In the genomic region with DNA sequence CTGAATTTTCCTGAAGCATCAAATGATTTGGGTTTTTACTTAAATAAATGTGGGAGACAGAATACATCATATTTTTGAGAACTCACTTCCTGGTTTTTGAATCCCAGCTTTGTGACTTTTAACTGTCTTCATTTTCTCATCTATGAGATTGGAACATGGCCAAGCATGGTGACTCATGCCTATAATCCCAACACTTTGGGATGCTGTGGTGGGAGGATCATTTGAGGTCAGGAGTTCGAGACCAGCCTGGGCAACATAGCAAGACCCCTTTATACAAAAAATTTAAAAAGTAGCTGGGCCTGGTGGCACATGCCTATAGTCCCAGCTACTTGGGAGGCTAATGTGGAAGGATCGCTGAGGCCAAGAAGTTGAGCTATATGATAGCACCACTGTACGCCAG, we compare ENCODE assay signal across 1 cellular context.
A peak's percentile ranks its signal among the peaks of the same experiment; 100 is the strongest.
TF ChIP-seq lines count a peak whose summit lies in the region.

No MANE protein-coding gene starts in this region.

TF ChIP-seq in K562, 482 proteins besides CTCF, POLR2A, EP300 and RAD21 (continued from another document and continues in another):
- TF ChIP-seq ZBTB40 (IDR thresholded peaks at IDR 0.05) (no peak), ZBTB40 (CRISPR knock-in tag; IDR thresholded peaks at IDR 0.05) (no peak), MTA1 (IDR thresholded peaks at IDR 0.05; ENCODE audit: borderline replicate concordance) (no peak), ZNF3 (CRISPR knock-in tag; IDR thresholded peaks at IDR 0.05) (no peak), ZNF668 (CRISPR knock-in tag; IDR thresholded peaks at IDR 0.05) (no peak), ZNF165 (CRISPR knock-in tag; IDR thresholded peaks at IDR 0.05; ENCODE audit: borderline replicate concordance) (no peak), GATAD2B (IDR thresholded peaks at IDR 0.05; ENCODE audit: borderline replicate concordance) (no peak), ZNF282 (CRISPR knock-in tag; IDR thresholded peaks at IDR 0.05) (no peak), GTF2E2 (tag; IDR thresholded peaks at IDR 0.05) (no peak), DPF2 (IDR thresholded peaks at IDR 0.05) (peak; percentile 51; the same call in 1 of the 2 replicates), ZNF76 (CRISPR knock-in tag; IDR thresholded peaks at IDR 0.05; ENCODE audit: borderline replicate concordance) (no peak), ZNF239 (CRISPR knock-in tag; IDR thresholded peaks at IDR 0.05) (no peak), GTF2F1 (IDR thresholded peaks at IDR 0.05; ENCODE audit: low read depth, low read length) (no peak), RBM22 (IDR thresholded peaks at IDR 0.05; ENCODE audit: low read depth, low read length, poor library complexity, severe bottlenecking) (no peak), ZNF134 (CRISPR knock-in tag; conservative IDR thresholded peaks at IDR 0.05) (no peak), SMARCA4 (IDR thresholded peaks at IDR 0.05) (peak; percentile 32; the same call in 1 of the 2 replicates), IFI16 (CRISPR knock-in tag; IDR thresholded peaks at IDR 0.05) (no peak), ZFX (CRISPR knock-in tag; IDR thresholded peaks at IDR 0.05) (no peak), SIRT6 (IDR thresholded peaks at IDR 0.05; ENCODE audit: low read depth, low read length) (no peak), KDM4B (IDR thresholded peaks at IDR 0.05; ENCODE audit: borderline replicate concordance in 2 of 2, low read depth in 1 of 2) (no peak), RAD51 (IDR thresholded peaks at IDR 0.05; ENCODE audit: borderline replicate concordance, low read depth) (no peak), CBX3 (IDR thresholded peaks at IDR 0.05; ENCODE audit: borderline replicate concordance in 1 of 2, low read length in 2 of 2) (peak in 1 of 2 experiments; percentile 35; a peak in 1 of 3 replicates), FIP1L1 (IDR thresholded peaks at IDR 0.05; ENCODE audit: low read depth, low read length, poor library complexity, severe bottlenecking) (no peak), ETS2 (tag; IDR thresholded peaks at IDR 0.05; ENCODE audit: borderline replicate concordance, poor library complexity, severe bottlenecking) (no peak), NR4A1 (CRISPR knock-in tag; IDR thresholded peaks at IDR 0.05) (no peak), NR4A1 (tag; IDR thresholded peaks at IDR 0.05) (no peak), CCAR2 (IDR thresholded peaks at IDR 0.05; ENCODE audit: low read depth, low read length) (no peak), ZBTB26 (CRISPR knock-in tag; IDR thresholded peaks at IDR 0.05) (no peak), JUND (IDR thresholded peaks at IDR 0.05; ENCODE audit: borderline replicate concordance, low read depth, low read length) (peak; percentile 87), JUND (tag; IDR thresholded peaks at IDR 0.05; ENCODE audit: borderline replicate concordance, low read depth, low read length) (peak; percentile 76; the same call in 2 of the 3 replicates), E2F8 (IDR thresholded peaks at IDR 0.05; ENCODE audit: low read depth, partially characterized antibody) (no peak), AFF4 (CRISPR knock-in tag; IDR thresholded peaks at IDR 0.05) (no peak), TEAD4 (IDR thresholded peaks at IDR 0.05; ENCODE audit: low read length) (no peak), TEAD4 (CRISPR knock-in tag; IDR thresholded peaks at IDR 0.05; ENCODE audit: borderline replicate concordance) (no peak)
- TF ChIP-seq, protein P1, sequence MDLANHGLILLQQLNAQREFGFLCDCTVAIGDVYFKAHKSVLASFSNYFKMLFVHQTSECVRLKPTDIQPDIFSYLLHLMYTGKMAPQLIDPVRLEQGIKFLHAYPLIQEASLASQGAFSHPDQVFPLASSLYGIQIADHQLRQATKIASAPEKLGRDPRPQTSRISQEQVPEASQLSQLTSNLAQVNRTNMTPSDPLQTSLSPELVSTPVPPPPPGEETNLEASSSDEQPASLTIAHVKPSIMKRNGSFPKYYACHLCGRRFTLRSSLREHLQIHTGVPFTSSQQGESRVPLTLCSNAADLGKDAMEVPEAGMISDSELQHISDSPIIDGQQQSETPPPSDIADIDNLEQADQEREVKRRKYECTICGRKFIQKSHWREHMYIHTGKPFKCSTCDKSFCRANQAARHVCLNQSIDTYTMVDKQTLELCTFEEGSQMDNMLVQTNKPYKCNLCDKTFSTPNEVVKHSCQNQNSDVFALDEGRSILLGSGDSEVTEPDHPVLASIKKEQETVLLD (IDR thresholded peaks at IDR 0.05) = no peak
